ENCODE assay signal across 1 cellular context in genomic region chr7:156616269-156617202, GRCh38.
TF ChIP-seq lines count a peak whose summit lies in the region.

No MANE protein-coding gene starts in this region.

TF ChIP-seq in HepG2, 621 proteins besides CTCF, POLR2A, EP300 and RAD21 (continued from another document and continues in another):
- peak; percentile 27; the same call in 1 of the 2 replicates for TF ChIP-seq TFDP1 (CRISPR knock-in tag; IDR thresholded peaks at IDR 0.05; ENCODE audit: borderline replicate concordance)
- TF ChIP-seq SCMH1 (CRISPR knock-in tag; IDR thresholded peaks at IDR 0.05; ENCODE audit: borderline replicate concordance), result no peak
- no peak for TF ChIP-seq STAT6 (CRISPR knock-in tag; IDR thresholded peaks at IDR 0.05; ENCODE audit: borderline replicate concordance)
- 0 out of 2 replicates have a peak, but pooled peaks have one; percentile 29 for TF ChIP-seq LBX2 (CRISPR knock-in tag; IDR thresholded peaks at IDR 0.05; ENCODE audit: borderline replicate concordance)
- no peak for TF ChIP-seq ZNF766 (CRISPR knock-in tag; IDR thresholded peaks at IDR 0.05; ENCODE audit: borderline replicate concordance)
- no peak for TF ChIP-seq ZKSCAN5 (CRISPR knock-in tag; IDR thresholded peaks at IDR 0.05)
- no peak for TF ChIP-seq THAP7 (CRISPR knock-in tag; IDR thresholded peaks at IDR 0.05)
- no peak for TF ChIP-seq RNF219 (CRISPR knock-in tag; IDR thresholded peaks at IDR 0.05)
- TF ChIP-seq ZMAT3 (CRISPR knock-in tag; conservative IDR thresholded peaks at IDR 0.05), result peak; percentile 62; the same call in 1 of the 2 replicates
- TF ChIP-seq ZSCAN21 (CRISPR knock-in tag; IDR thresholded peaks at IDR 0.05; ENCODE audit: borderline replicate concordance), result no peak
- TF ChIP-seq AHR (CRISPR knock-in tag; IDR thresholded peaks at IDR 0.05), result no peak
- TF ChIP-seq PHF5A (CRISPR knock-in tag; IDR thresholded peaks at IDR 0.05; ENCODE audit: low read depth, unreplicated experiment), result no peak
- TF ChIP-seq POGZ (CRISPR knock-in tag; IDR thresholded peaks at IDR 0.05), result no peak
- peak; percentile 26; the same call in 1 of the 2 replicates for TF ChIP-seq ARID5B (CRISPR knock-in tag; IDR thresholded peaks at IDR 0.05)
- 0 out of 2 replicates have a peak, but pooled peaks have one; percentile 45 for TF ChIP-seq AHDC1 (CRISPR knock-in tag; IDR thresholded peaks at IDR 0.05; ENCODE audit: borderline replicate concordance)
- no peak for TF ChIP-seq E2F2 (CRISPR knock-in tag; IDR thresholded peaks at IDR 0.05; ENCODE audit: borderline replicate concordance)
- TF ChIP-seq ZNF878 (CRISPR knock-in tag; IDR thresholded peaks at IDR 0.05), result no peak
- TF ChIP-seq NFATC3 (CRISPR knock-in tag; IDR thresholded peaks at IDR 0.05), result no peak
- TF ChIP-seq IKZF5 (CRISPR knock-in tag; IDR thresholded peaks at IDR 0.05), result no peak
- TF ChIP-seq BRF2 (CRISPR knock-in tag; IDR thresholded peaks at IDR 0.05), result no peak
- TF ChIP-seq DRAP1 (CRISPR knock-in tag; IDR thresholded peaks at IDR 0.05), result 0 out of 2 replicates have a peak, but pooled peaks have one; percentile 14
- TF ChIP-seq PPARG (CRISPR knock-in tag; conservative IDR thresholded peaks at IDR 0.05), result no peak
- TF ChIP-seq ZNF281 (CRISPR knock-in tag; IDR thresholded peaks at IDR 0.05; ENCODE audit: borderline replicate concordance), result 0 out of 2 replicates have a peak, but pooled peaks have one; percentile 9
- TF ChIP-seq KDM2A (CRISPR knock-in tag; IDR thresholded peaks at IDR 0.05; ENCODE audit: borderline replicate concordance, low read depth), result peak; percentile 57; the same call in 1 of the 2 replicates
- no peak; the same call in 1 of the 2 replicates for TF ChIP-seq ZNF367 (CRISPR knock-in tag; IDR thresholded peaks at IDR 0.05; ENCODE audit: borderline replicate concordance)
- no peak for TF ChIP-seq XRCC5 (optimal IDR thresholded peaks at IDR 0.05; ENCODE audit: low read length)
- TF ChIP-seq YY1 (IDR thresholded peaks at IDR 0.05; ENCODE audit: insufficient read depth, insufficient replicate concordance, low read depth, low read length), result no peak
